20 cellular contexts compared by ENCODE assay signal in the genomic region with DNA sequence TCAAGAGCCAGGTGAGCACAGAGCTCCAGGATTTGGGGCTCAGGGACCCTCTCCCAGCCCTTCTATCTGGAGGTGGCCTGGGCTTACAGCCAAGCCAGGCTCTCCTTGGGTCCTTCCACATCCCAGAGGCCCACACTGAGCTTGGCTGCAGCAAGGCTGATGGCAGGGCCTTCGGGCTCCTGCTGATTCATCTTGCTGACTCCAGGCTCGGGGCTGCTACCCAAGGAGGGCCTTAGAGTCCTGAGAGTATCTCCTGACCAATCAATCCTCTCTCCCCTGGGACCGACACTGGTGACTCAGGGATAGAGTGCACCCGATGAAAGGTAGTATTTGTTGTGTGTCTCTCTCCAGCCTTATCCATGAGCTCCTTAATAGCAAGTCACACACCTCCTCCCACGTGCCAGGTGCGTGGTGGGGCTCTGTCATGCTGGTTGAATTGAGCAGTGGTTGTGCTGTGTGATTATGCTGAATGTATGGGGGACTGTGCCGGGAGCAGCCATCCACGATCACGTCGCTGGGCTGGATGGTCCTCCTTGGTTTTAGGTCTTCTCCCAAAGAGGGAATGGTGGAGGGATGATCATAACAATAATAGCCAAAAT.
"Had no signal": no experiment of that assay in that cellular context is flagged by ENCODE, and none has a peak within 500 bp of the region (broad histone marks: within the 10 kb centered on the region; RNA-seq: fewer than 3 reads in every experiment).

No MANE protein-coding gene starts in this region.

- H3K27ac ChIP-seq: ascending aorta, body of pancreas, Peyer's patch had no signal

- H3K9me3 ChIP-seq: ascending aorta, body of pancreas, Peyer's patch had no signal

- H3K27me3 ChIP-seq: ascending aorta, body of pancreas, Peyer's patch had no signal

- H3K4me1 ChIP-seq: ascending aorta, body of pancreas, Peyer's patch had no signal

- ATAC-seq: activated T-cell treated with anti-CD3 and anti-CD28 coated beads, Interleukin-2, amount 50 U/mL, for 72 hours; body of pancreas; T-cell had no signal

- H3K4me3 ChIP-seq: ascending aorta, body of pancreas, Peyer's patch had no signal

- H3K36me3 ChIP-seq: ascending aorta, Peyer's patch had no signal

- FAIRE-seq: TTC549 had no signal

- DNase-seq: activated CD4-positive, alpha-beta memory T cell treated with anti-CD3 and anti-CD28 coated beads for 36 hours; activated CD4-positive, alpha-beta T cell treated with anti-CD3 and anti-CD28 coated beads, Interleukin-2, amount 10 ng/mL, durations not matched to agents 7 days and 5 days; activated CD4-positive, CD25-positive, alpha-beta regulatory T cell; activated naive CD4-positive, alpha-beta T cell; activated T-cell treated with anti-CD3 and anti-CD28 coated beads, Interleukin-2, amount 50 U/mL, for 72 hours; body of pancreas; KG1; NCI-H1105; NCI-H1436; NCI-H1694 treated with DMSO at 0.1 percent for 48 hours; NCI-H2029 treated with DMSO at 0.1 percent for 48 hours; NCI-H510A treated with DMSO at 0.1 percent for 48 hours; NCI-H69; Peyer's patch; SHP77 treated with DMSO at 0.1 percent for 48 hours; T-cell; T-helper 2 cell; T1000 had no signal
